ENCODE assay signal across 1 cellular context in the genomic region with DNA sequence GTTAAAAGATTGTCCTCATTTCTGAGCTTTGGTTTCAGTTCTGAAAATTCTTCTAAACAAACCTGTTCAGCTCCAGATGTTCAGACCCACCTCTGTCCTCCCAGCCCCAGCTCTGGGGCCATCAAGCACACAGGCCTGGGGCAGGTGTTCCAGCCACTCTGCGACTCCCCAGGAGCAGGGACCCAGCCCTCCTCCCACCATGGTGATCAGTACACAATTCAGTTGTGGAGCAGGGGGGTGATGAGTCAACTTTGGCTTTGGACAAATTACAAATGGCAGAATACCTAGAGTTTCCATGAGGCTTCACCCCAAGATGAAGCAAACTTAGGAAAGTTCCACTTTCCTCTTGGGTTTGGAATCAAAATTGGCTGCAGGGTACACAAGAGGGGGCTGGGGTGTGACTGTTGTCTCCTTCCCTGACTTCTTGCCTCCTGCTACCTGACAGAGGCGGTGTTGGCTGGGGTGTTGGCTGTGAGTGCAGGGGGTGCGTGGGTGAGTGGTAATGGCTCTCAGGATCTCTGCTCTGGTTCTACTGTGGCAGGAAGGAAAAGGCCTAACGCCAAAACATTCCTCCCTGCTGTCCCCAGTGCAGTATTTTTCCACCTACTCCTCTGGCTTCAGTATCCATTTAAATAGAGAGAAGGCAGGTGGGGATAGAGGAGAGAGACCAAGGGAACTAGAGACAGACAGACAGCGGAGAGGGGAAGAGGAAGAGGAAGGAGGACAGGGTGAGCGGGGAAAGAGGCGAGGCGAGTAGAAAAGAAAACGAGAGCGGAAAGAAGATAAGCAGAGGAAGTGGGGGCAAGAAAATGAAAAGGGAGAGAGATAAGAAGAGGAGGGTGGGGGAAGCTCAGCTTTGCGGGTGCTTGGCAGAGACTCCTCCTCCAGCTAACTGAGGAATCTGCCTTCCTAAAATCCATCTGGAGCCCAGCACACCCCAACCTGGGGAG.
TF ChIP-seq lines count a peak whose summit lies in the region.

No MANE protein-coding gene starts in this region.

TF ChIP-seq in K562, 482 proteins besides CTCF, POLR2A, EP300 and RAD21 (continued from another document and continues in another):
- TF ChIP-seq, protein P1, sequence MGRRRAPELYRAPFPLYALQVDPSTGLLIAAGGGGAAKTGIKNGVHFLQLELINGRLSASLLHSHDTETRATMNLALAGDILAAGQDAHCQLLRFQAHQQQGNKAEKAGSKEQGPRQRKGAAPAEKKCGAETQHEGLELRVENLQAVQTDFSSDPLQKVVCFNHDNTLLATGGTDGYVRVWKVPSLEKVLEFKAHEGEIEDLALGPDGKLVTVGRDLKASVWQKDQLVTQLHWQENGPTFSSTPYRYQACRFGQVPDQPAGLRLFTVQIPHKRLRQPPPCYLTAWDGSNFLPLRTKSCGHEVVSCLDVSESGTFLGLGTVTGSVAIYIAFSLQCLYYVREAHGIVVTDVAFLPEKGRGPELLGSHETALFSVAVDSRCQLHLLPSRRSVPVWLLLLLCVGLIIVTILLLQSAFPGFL (CRISPR knock-in tag; IDR thresholded peaks at IDR 0.05) = no peak
- peak; percentile 92 to 95 for TF ChIP-seq TRIM24 (IDR thresholded peaks at IDR 0.05)
- TF ChIP-seq, protein P2, sequence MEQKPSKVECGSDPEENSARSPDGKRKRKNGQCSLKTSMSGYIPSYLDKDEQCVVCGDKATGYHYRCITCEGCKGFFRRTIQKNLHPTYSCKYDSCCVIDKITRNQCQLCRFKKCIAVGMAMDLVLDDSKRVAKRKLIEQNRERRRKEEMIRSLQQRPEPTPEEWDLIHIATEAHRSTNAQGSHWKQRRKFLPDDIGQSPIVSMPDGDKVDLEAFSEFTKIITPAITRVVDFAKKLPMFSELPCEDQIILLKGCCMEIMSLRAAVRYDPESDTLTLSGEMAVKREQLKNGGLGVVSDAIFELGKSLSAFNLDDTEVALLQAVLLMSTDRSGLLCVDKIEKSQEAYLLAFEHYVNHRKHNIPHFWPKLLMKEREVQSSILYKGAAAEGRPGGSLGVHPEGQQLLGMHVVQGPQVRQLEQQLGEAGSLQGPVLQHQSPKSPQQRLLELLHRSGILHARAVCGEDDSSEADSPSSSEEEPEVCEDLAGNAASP (IDR thresholded peaks at IDR 0.05) = no peak
- 0 out of 2 replicates have a peak, but pooled peaks have one; percentile 26 for TF ChIP-seq ZNF589 (CRISPR knock-in tag; IDR thresholded peaks at IDR 0.05; ENCODE audit: low read depth)
- no peak for TF ChIP-seq JUNB (CRISPR knock-in tag; conservative IDR thresholded peaks at IDR 0.05)
- TF ChIP-seq, protein P3, sequence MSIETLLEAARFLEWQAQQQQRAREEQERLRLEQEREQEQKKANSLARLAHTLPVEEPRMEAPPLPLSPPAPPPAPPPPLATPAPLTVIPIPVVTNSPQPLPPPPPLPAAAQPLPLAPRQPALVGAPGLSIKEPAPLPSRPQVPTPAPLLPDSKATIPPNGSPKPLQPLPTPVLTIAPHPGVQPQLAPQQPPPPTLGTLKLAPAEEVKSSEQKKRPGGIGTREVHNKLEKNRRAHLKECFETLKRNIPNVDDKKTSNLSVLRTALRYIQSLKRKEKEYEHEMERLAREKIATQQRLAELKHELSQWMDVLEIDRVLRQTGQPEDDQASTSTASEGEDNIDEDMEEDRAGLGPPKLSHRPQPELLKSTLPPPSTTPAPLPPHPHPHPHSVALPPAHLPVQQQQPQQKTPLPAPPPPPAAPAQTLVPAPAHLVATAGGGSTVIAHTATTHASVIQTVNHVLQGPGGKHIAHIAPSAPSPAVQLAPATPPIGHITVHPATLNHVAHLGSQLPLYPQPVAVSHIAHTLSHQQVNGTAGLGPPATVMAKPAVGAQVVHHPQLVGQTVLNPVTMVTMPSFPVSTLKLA (conservative IDR thresholded peaks at IDR 0.05) = peak in 1 of 2 experiments; percentile 60; a peak in 2 of 4 replicates
- TF ChIP-seq ZNF217 (CRISPR knock-in tag; IDR thresholded peaks at IDR 0.05) = no peak
- TF ChIP-seq, protein P4, sequence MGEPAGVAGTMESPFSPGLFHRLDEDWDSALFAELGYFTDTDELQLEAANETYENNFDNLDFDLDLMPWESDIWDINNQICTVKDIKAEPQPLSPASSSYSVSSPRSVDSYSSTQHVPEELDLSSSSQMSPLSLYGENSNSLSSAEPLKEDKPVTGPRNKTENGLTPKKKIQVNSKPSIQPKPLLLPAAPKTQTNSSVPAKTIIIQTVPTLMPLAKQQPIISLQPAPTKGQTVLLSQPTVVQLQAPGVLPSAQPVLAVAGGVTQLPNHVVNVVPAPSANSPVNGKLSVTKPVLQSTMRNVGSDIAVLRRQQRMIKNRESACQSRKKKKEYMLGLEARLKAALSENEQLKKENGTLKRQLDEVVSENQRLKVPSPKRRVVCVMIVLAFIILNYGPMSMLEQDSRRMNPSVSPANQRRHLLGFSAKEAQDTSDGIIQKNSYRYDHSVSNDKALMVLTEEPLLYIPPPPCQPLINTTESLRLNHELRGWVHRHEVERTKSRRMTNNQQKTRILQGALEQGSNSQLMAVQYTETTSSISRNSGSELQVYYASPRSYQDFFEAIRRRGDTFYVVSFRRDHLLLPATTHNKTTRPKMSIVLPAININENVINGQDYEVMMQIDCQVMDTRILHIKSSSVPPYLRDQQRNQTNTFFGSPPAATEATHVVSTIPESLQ (CRISPR knock-in tag; IDR thresholded peaks at IDR 0.05) = no peak
- TF ChIP-seq EGR1 (conservative IDR thresholded peaks at IDR 0.05) = peak; percentile 95
- peak; percentile 90 for TF ChIP-seq NCOR1 (IDR thresholded peaks at IDR 0.05)
- no peak for TF ChIP-seq ID3 (CRISPR knock-in tag; IDR thresholded peaks at IDR 0.05)
- no peak for TF ChIP-seq ID3 (tag; IDR thresholded peaks at IDR 0.05)
- no peak for TF ChIP-seq ZNF431 (CRISPR knock-in tag; IDR thresholded peaks at IDR 0.05)
- TF ChIP-seq ETV5 (CRISPR knock-in tag; IDR thresholded peaks at IDR 0.05; ENCODE audit: low read depth) = peak; percentile 90
- peak in 1 of 2 experiments; percentile 55; a peak in 2 of 4 replicates for TF ChIP-seq FOXK2 (conservative IDR thresholded peaks at IDR 0.05 in 1 of 2, IDR thresholded peaks at IDR 0.05 in 1 of 2; ENCODE audit: low read depth in 2 of 2)
- TF ChIP-seq, protein P5, sequence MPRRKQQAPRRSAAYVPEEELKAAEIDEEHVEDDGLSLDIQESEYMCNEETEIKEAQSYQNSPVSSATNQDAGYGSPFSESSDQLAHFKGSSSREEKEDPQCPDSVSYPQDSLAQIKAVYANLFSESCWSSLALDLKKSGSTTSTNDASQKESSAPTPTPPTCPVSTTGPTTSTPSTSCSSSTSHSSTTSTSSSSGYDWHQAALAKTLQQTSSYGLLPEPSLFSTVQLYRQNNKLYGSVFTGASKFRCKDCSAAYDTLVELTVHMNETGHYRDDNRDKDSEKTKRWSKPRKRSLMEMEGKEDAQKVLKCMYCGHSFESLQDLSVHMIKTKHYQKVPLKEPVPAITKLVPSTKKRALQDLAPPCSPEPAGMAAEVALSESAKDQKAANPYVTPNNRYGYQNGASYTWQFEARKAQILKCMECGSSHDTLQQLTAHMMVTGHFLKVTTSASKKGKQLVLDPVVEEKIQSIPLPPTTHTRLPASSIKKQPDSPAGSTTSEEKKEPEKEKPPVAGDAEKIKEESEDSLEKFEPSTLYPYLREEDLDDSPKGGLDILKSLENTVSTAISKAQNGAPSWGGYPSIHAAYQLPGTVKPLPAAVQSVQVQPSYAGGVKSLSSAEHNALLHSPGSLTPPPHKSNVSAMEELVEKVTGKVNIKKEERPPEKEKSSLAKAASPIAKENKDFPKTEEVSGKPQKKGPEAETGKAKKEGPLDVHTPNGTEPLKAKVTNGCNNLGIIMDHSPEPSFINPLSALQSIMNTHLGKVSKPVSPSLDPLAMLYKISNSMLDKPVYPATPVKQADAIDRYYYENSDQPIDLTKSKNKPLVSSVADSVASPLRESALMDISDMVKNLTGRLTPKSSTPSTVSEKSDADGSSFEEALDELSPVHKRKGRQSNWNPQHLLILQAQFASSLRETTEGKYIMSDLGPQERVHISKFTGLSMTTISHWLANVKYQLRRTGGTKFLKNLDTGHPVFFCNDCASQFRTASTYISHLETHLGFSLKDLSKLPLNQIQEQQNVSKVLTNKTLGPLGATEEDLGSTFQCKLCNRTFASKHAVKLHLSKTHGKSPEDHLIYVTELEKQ (CRISPR knock-in tag; IDR thresholded peaks at IDR 0.05) = no peak
- TF ChIP-seq ZBTB1 (CRISPR knock-in tag; IDR thresholded peaks at IDR 0.05; ENCODE audit: borderline replicate concordance, low read depth) = peak; percentile 79
- peak; percentile 47; the same call in 1 of the 2 replicates for TF ChIP-seq KLF16 (IDR thresholded peaks at IDR 0.05)
- TF ChIP-seq HMBOX1 (IDR thresholded peaks at IDR 0.05) = no peak
- TF ChIP-seq MTA2 (IDR thresholded peaks at IDR 0.05; ENCODE audit: low read depth) = peak; percentile 83
- peak; percentile 100 for TF ChIP-seq ETV6 (IDR thresholded peaks at IDR 0.05; ENCODE audit: borderline replicate concordance in 1 of 2, low read depth in 2 of 2, low read length in 1 of 2)
- no peak for TF ChIP-seq ETV6 (CRISPR knock-in tag; IDR thresholded peaks at IDR 0.05; ENCODE audit: borderline replicate concordance)
- TF ChIP-seq, protein P6, sequence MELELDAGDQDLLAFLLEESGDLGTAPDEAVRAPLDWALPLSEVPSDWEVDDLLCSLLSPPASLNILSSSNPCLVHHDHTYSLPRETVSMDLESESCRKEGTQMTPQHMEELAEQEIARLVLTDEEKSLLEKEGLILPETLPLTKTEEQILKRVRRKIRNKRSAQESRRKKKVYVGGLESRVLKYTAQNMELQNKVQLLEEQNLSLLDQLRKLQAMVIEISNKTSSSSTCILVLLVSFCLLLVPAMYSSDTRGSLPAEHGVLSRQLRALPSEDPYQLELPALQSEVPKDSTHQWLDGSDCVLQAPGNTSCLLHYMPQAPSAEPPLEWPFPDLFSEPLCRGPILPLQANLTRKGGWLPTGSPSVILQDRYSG (tag; conservative IDR thresholded peaks at IDR 0.05; ENCODE audit: low read depth) = no peak
- TF ChIP-seq PRMT5 (CRISPR knock-in tag; IDR thresholded peaks at IDR 0.05) = no peak
- no peak for TF ChIP-seq MCM5 (IDR thresholded peaks at IDR 0.05; ENCODE audit: low read depth)
- 0 out of 2 replicates have a peak, but pooled peaks have one; percentile 52 for TF ChIP-seq ZNF165 (CRISPR knock-in tag; IDR thresholded peaks at IDR 0.05; ENCODE audit: borderline replicate concordance)
- peak; percentile 62 for TF ChIP-seq PRDM10 (IDR thresholded peaks at IDR 0.05; ENCODE audit: partially characterized antibody)
- peak; percentile 96 for TF ChIP-seq LARP7 (IDR thresholded peaks at IDR 0.05)
- TF ChIP-seq KDM1A (IDR thresholded peaks at IDR 0.05) = peak; percentile 65 to 66
- peak; percentile 54; the same call in 1 of the 2 replicates for TF ChIP-seq ELF2 (CRISPR knock-in tag; IDR thresholded peaks at IDR 0.05)
- TF ChIP-seq, protein P7, sequence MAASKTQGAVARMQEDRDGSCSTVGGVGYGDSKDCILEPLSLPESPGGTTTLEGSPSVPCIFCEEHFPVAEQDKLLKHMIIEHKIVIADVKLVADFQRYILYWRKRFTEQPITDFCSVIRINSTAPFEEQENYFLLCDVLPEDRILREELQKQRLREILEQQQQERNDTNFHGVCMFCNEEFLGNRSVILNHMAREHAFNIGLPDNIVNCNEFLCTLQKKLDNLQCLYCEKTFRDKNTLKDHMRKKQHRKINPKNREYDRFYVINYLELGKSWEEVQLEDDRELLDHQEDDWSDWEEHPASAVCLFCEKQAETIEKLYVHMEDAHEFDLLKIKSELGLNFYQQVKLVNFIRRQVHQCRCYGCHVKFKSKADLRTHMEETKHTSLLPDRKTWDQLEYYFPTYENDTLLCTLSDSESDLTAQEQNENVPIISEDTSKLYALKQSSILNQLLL (CRISPR knock-in tag; IDR thresholded peaks at IDR 0.05; ENCODE audit: borderline replicate concordance) = no peak
- no peak for TF ChIP-seq ILK (tag; IDR thresholded peaks at IDR 0.05; ENCODE audit: borderline replicate concordance, low read depth)
